Comparison of ENCODE assay signal across 13 cellular contexts in genomic region chr1:243926803-243927245, GRCh38.
DNase-seq lines count a peak whose midpoint lies in the region; ATAC-seq and TF ChIP-seq lines count a peak whose summit lies in the region.
"Had no signal": no experiment of that assay in that cellular context is flagged by ENCODE, and none has a peak within 500 bp of the region (broad histone marks: within the 10 kb centered on the region; RNA-seq: fewer than 3 reads in every experiment).

No MANE protein-coding gene starts in this region.

- H3K4me1 ChIP-seq in mammary epithelial cell (ENCODE audit: insufficient read depth, low read length): peaks cover 24% of the 10 kb centered on the region

- in situ Hi-C loops in ACHN (cut with HindIII; ENCODE audit: low pct_ligation_motif_present, low pct_unique_long_range_greater_than_20kb, low sequenced_read_pairs) (no loop called here), mammary epithelial cell (cut with MboI; ENCODE audit: low sequenced_read_pairs in 2 of 2) (no loop called here)

- H4K20me1 ChIP-seq in mammary epithelial cell (ENCODE audit: insufficient read depth, low read length): no peaks in the 10 kb centered on the region

- H3K4me2 ChIP-seq in mammary epithelial cell (ENCODE audit: insufficient read depth, low read depth, low read length): peak overlapping the region; percentile 13

- no peaks in the 10 kb centered on the region for H3K27me3 ChIP-seq in mammary epithelial cell (ENCODE audit: insufficient read depth, low read length)

- no peak for TF ChIP-seq CTCF in mammary epithelial cell (conservative IDR thresholded peaks at IDR 0.05 in 1 of 2, IDR thresholded peaks at IDR 0.05 in 1 of 2; ENCODE audit: extremely low read depth in 1 of 2, insufficient read depth in 1 of 2, low read depth in 1 of 2, low read length in 2 of 2)

- peak; percentile 97 for DNase-seq in ACHN
- peak; percentile 93 for DNase-seq in HS-5 (ENCODE audit: low read depth)
- peak; percentile 73 for DNase-seq in mammary epithelial cell
- DNase-seq in left kidney (ENCODE audit: low read depth, low spot score): peak; percentile 17
- no peak for DNase-seq in DMS79 (lab: John Stamatoyannopoulos, UW)
- DNase-seq: activated effector memory CD4-positive, alpha-beta T cell treated with Interleukin-2 at 50 U/mL for 16 hours; naive B cell; NCI-H446 had no signal

- no peaks in the 10 kb centered on the region for H3K9me3 ChIP-seq in mammary epithelial cell (replicated peaks; ENCODE audit: insufficient read depth, low read length)

- no peaks in the 10 kb centered on the region for H3K36me3 ChIP-seq in mammary epithelial cell (ENCODE audit: insufficient read depth, low read length)

- no peaks in the 10 kb centered on the region for H3K79me2 ChIP-seq in mammary epithelial cell (ENCODE audit: insufficient read depth, low read length)

- no peak overlapping the region for H3K4me3 ChIP-seq in mammary epithelial cell (replicated peaks in 1 of 3; ENCODE audit: insufficient read depth in 1 of 3, low read depth in 2 of 3, low read length in 3 of 3)

- H3K27ac ChIP-seq in mammary epithelial cell (ENCODE audit: insufficient read depth, low read depth, low read length): no peak overlapping the region
- H3K27ac ChIP-seq: VCaP had no signal

- ATAC-seq in GM21619 (IDR thresholded peaks at IDR 0.05; ENCODE audit: unreplicated experiment) (no peak), HG03175 (IDR thresholded peaks at IDR 0.05; ENCODE audit: unreplicated experiment) (no peak), HG03139 (IDR thresholded peaks at IDR 0.05; ENCODE audit: unreplicated experiment) (no peak)
- ATAC-seq: HepG2 had no signal

- BruUV-seq in mammary epithelial cell (replicated peaks; lab: Mats Ljungman, UMichigan): no TSS peak

- intact Hi-C loops in mammary epithelial cell (cut with micrococcal nuclease): no loop called here

- CTCF ChIA-PET in mammary epithelial cell (lab: Charles Lee; ENCODE audit: low non-redundant PET): no interaction called here

- H2AFZ ChIP-seq in mammary epithelial cell (ENCODE audit: low read depth, low read length): no peak overlapping the region

- dilution Hi-C loops in mammary epithelial cell (cut with HindIII; ENCODE audit: low sequenced_read_pairs): no loop called here

- H3K9ac ChIP-seq in mammary epithelial cell (ENCODE audit: insufficient read depth, low read length): no peak overlapping the region

- 28% methylated on average over 6 of the region's 6 CpGs for WGBS in mammary epithelial cell (ENCODE audit: low coverage, missing lambda C conversion rate)
